Comparison of ENCODE assay signal across 32 cellular contexts in the genomic region with DNA sequence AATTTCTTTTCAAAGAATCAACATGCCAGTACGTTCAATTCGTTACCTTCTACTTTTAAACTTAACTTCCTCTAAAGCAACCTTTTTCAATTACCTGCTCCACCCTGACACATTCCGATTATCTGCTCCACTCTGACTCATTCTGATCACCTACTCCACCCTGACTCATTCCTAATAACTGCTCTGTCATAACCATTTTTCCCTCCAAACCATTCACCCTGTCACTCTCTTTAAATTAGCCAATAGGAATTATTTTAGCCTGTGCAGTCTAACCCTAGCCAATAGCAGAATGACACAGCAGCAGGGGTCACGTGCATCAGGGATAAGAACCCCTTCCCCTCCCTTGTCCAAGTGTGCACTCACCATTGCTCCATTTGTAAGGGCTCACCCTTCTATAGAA.
"Had no signal": no experiment of that assay in that cellular context is flagged by ENCODE, and none has a peak within 500 bp of the region (broad histone marks: within the 10 kb centered on the region; RNA-seq: fewer than 3 reads in every experiment).

No MANE protein-coding gene starts in this region.

- H3K9me3 ChIP-seq: colonic mucosa, pancreas, psoas muscle had no signal

- FAIRE-seq: kidney, pancreas, TTC549 had no signal

- H3K4me3 ChIP-seq: colonic mucosa, dorsolateral prefrontal cortex, heart left ventricle, pancreas, psoas muscle, right atrium auricular region, smooth muscle cell, suprapubic skin, tibial artery had no signal

- H3K36me3 ChIP-seq: colonic mucosa, heart left ventricle, pancreas, right atrium auricular region, suprapubic skin, tibial artery had no signal

- H3K36me3 Mint-ChIP-seq: activated naive CD8-positive, alpha-beta T cell; immature natural killer cell; naive thymus-derived CD4-positive, alpha-beta T cell had no signal

- H3K4me1 ChIP-seq: colonic mucosa, heart left ventricle, pancreas, psoas muscle, right atrium auricular region, suprapubic skin, tibial artery had no signal

- H3K27ac ChIP-seq: colonic mucosa, dorsolateral prefrontal cortex, heart left ventricle, pancreas, psoas muscle, right atrium auricular region, suprapubic skin, tibial artery, VCaP had no signal

- H3K27ac Mint-ChIP-seq: activated naive CD8-positive, alpha-beta T cell; activated T-cell treated with anti-CD3 and anti-CD28 coated beads, Interleukin-2, amount 50 U/mL, for 72 hours; immature natural killer cell; naive thymus-derived CD4-positive, alpha-beta T cell had no signal

- H3K4me3 Mint-ChIP-seq: activated naive CD8-positive, alpha-beta T cell; activated T-cell treated with anti-CD3 and anti-CD28 coated beads, Interleukin-2, amount 50 U/mL, for 72 hours; immature natural killer cell; naive thymus-derived CD4-positive, alpha-beta T cell; neural crest cell had no signal

- H3K4me2 ChIP-seq: smooth muscle cell had no signal

- ATAC-seq: activated T-cell treated with anti-CD3 and anti-CD28 coated beads, Interleukin-2, amount 50 U/mL, for 72 hours; heart left ventricle; left colon; naive thymus-derived CD4-positive, alpha-beta T cell; pancreas; psoas muscle had no signal

- H3K4me1 Mint-ChIP-seq: immature natural killer cell; naive thymus-derived CD4-positive, alpha-beta T cell had no signal

- H3K27me3 Mint-ChIP-seq: activated naive CD8-positive, alpha-beta T cell; naive thymus-derived CD4-positive, alpha-beta T cell had no signal

- H3K27me3 ChIP-seq: colonic mucosa, dorsolateral prefrontal cortex, heart left ventricle, pancreas, right atrium auricular region, suprapubic skin, tibial artery had no signal

- DNase-seq: activated CD4-positive, alpha-beta T cell treated with anti-CD3 and anti-CD28 coated beads for 4 hours; activated CD4-positive, alpha-beta T cell treated with anti-CD3 and anti-CD28 coated beads, Interleukin-2, amount 50 U/mL, for 4 hours; activated naive CD4-positive, alpha-beta T cell; activated T-cell treated with anti-CD3 and anti-CD28 coated beads for 4 hours; activated T-cell treated with anti-CD3 and anti-CD28 coated beads, Interleukin-2, amount 50 U/mL, for 72 hours; anterior cingulate cortex; colonic mucosa; dorsolateral prefrontal cortex; effector memory CD4-positive, alpha-beta T cell; erythroblast; foreskin fibroblast; heart left ventricle; hypothalamus; immature natural killer cell; kidney; left colon; midbrain; naive thymus-derived CD4-positive, alpha-beta T cell; pancreas; psoas muscle; stimulated activated CD4-positive, alpha-beta T cell treated with anti-CD3 and anti-CD28 coated beads, Interleukin-1b, Interleukin-23, amount 100 ng/mL, for 48 hours; stimulated activated CD4-positive, alpha-beta T cell treated with anti-CD3 and anti-CD28 coated beads, Interleukin-4, amount 100 ng/mL, for 4 hours; stimulated activated naive CD4-positive, alpha-beta T cell; T-helper 9 cell; tibial artery had no signal
